ENCODE assay signal across 30 cellular contexts in the genomic region with DNA sequence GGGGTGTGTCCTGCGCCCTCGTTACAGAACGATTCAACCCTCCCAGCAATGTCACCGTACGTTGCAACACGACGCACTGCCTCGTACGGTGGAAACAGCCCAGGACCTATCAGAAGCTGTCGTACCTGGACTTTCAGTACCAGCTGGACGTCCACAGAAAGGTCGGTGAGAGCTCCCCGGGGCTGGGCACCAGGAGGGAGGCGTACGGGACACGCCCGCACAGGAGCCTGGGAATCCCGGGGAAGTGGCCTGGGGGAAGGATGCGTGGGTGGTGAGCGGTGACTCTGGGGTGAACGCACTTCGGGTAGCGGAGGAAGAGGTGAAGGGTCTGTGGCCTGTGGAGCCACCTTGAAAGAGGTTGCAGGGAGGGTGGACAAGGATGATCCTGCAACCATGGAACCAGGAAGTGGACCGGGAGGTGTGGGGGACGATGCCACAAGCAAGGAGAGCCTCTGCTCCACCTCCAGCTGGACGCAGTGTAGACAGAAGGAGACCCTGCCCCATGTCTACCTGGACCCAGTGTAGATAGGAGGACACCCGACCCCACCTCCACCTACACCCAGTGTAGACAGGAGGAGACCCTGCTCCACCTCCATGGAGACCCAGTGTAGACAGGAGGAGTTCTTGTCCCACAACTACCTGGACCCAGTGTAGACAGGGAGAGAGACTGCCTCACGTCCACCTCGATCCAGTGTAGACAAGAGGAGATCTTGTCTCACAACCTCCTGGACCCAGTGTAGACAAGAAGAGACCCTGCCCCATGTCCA. TPM values are rescaled to one million over a fixed set of nuclear protein-coding genes. Genes with fewer than 3 reads are reported as not detected.
"Had no signal": no experiment of that assay in that cellular context is flagged by ENCODE, and none has a peak within 500 bp of the region (broad histone marks: within the 10 kb centered on the region; RNA-seq: fewer than 3 reads in every experiment).

No MANE protein-coding gene starts in this region.

- H3K27me3 ChIP-seq: brain microvascular endothelial cell, foreskin keratinocyte, sigmoid colon, tibial nerve had no signal

- H3K36me3 ChIP-seq: brain microvascular endothelial cell, esophagus muscularis mucosa, sigmoid colon, tibial nerve had no signal

- DNase-seq: activated B cell treated with CpG ODN at 0.5 μM for 24 hours; activated effector memory CD4-positive, alpha-beta T cell treated with anti-CD3 and anti-CD28 coated beads, Interleukin-2, amount 50 U/mL, for 16 hours; activated naive CD4-positive, alpha-beta T cell treated with anti-CD3 and anti-CD28 coated beads for 36 hours; activated naive CD8-positive, alpha-beta T cell treated with anti-CD3 and anti-CD28 coated beads for 36 hours; activated T-cell treated with anti-CD3 and anti-CD28 coated beads for 4 hours; brain microvascular endothelial cell; caudate nucleus; cortex of kidney; endodermal cell; foreskin keratinocyte; mesendoderm; occipital lobe; psoas muscle; sigmoid colon; small intestine; stimulated activated CD4-positive, alpha-beta T cell treated with anti-CD3 and anti-CD28 coated beads, Interleukin-4, amount 100 ng/mL, for 24 hours; stimulated activated naive B cell treated with anti-CD40 and anti-IgM and Interleukin-4, amounts not matched to agents 10 μg/mL and 1 μg/mL and 100 μg/mL, for 72 hours; T-helper 1 cell had no signal

- H3K27ac Mint-ChIP-seq: activated B cell treated with CpG ODN at 0.5 μM for 24 hours; activated naive CD4-positive, alpha-beta T cell treated with anti-CD3 and anti-CD28 coated beads for 36 hours; activated naive CD8-positive, alpha-beta T cell treated with anti-CD3 and anti-CD28 coated beads for 36 hours; endodermal cell; stimulated activated naive B cell treated with anti-CD40 and anti-IgM and Interleukin-4, amounts not matched to agents 10 μg/mL and 1 μg/mL and 100 μg/mL, for 72 hours; T-helper 2 cell treated with Interferon-gamma antibody and Interleukin-4, amounts not matched to agents 5 μg/mL and 100 μg/mL, for 36 hours had no signal

- H3K4me1 ChIP-seq: esophagus muscularis mucosa, foreskin keratinocyte, left lung, parathyroid adenoma, psoas muscle, sigmoid colon, tibial nerve had no signal

- H3K79me2 ChIP-seq: parathyroid adenoma had no signal

- FAIRE-seq: astrocyte, small intestine, urothelium cell line had no signal

- ATAC-seq: foreskin keratinocyte; left lung; mucosa of descending colon; psoas muscle; stimulated activated naive B cell treated with anti-CD40 and anti-IgM and Interleukin-4, amounts not matched to agents 10 μg/mL and 1 μg/mL and 100 μg/mL, for 72 hours had no signal

- H3K27ac ChIP-seq: brain microvascular endothelial cell, esophagus muscularis mucosa, foreskin keratinocyte, heart left ventricle, left lung, parathyroid adenoma, psoas muscle, sigmoid colon, tibial nerve had no signal

- H3K4me3 ChIP-seq: esophagus muscularis mucosa, heart left ventricle, left lung, lung, mucosa of descending colon, psoas muscle, sigmoid colon, tibial nerve had no signal

- H3K9me3 ChIP-seq: left lung, psoas muscle, sigmoid colon had no signal

- H2AFZ ChIP-seq: parathyroid adenoma had no signal

- H3K4me3 Mint-ChIP-seq: activated B cell treated with CpG ODN at 0.5 μM for 24 hours; activated naive CD4-positive, alpha-beta T cell treated with anti-CD3 and anti-CD28 coated beads for 36 hours; activated naive CD8-positive, alpha-beta T cell treated with anti-CD3 and anti-CD28 coated beads for 36 hours; endodermal cell; stimulated activated naive B cell treated with anti-CD40 and anti-IgM and Interleukin-4, amounts not matched to agents 10 μg/mL and 1 μg/mL and 100 μg/mL, for 72 hours; T-helper 2 cell treated with Interferon-gamma antibody and Interleukin-4, amounts not matched to agents 5 μg/mL and 100 μg/mL, for 36 hours had no signal

RNA-seq across cellular contexts. Expression of gene CSF2RA, which starts 25.9 kb away (rescaled TPM):
- total RNA-seq: activated B cell treated with CpG ODN at 0.5 μM for 24 hours; activated naive CD8-positive, alpha-beta T cell treated with anti-CD3 and anti-CD28 coated beads for 36 hours; foreskin keratinocyte; myocyte had no signal
- polyA plus RNA-seq: foreskin keratinocyte had no signal

RNA-seq across cellular contexts. Expression of gene IL3RA, which starts 42.1 kb away (rescaled TPM):
- total RNA-seq: activated naive CD4-positive, alpha-beta T cell treated with anti-CD3 and anti-CD28 coated beads for 36 hours; astrocyte; endodermal cell; foreskin keratinocyte; myocyte had no signal
- polyA plus RNA-seq: foreskin keratinocyte, neural cell had no signal
